In genomic region chr7:99224263-99224947, GRCh38 we compare ENCODE assay signal across 10 cellular contexts. TPM values are rescaled to one million over a fixed set of nuclear protein-coding genes. Genes with fewer than 3 reads are reported as not detected.
DNase-seq lines count a peak whose midpoint lies in the region; ATAC-seq and TF ChIP-seq lines count a peak whose summit lies in the region.
"Had no signal": no experiment of that assay in that cellular context is flagged by ENCODE, and none has a peak within 500 bp of the region (broad histone marks: within the 10 kb centered on the region; RNA-seq: fewer than 3 reads in every experiment).

No MANE protein-coding gene starts in this region.

- H3K4me1 Mint-ChIP-seq in endodermal cell: no peaks in the 10 kb centered on the region
- peaks cover 13% of the 10 kb centered on the region for H3K4me1 Mint-ChIP-seq in stimulated activated naive CD8-positive, alpha-beta T cell treated with anti-CD3 and anti-CD28 coated beads, Interleukin-15, amount 100 ng/mL, for 72 hours

- no peak for TF ChIP-seq CTCF in endodermal cell (conservative IDR thresholded peaks at IDR 0.05)

- WGBS in endodermal cell (ENCODE audit: insufficient coverage in 1 of 2, insufficient read length in 1 of 2), 2 experiments: 87 to 92% methylated on average over 13 to 15 of the region's 15 CpGs

- H3K27me3 Mint-ChIP-seq in endodermal cell (ENCODE audit: insufficient read depth): no peaks in the 10 kb centered on the region
- H3K27me3 Mint-ChIP-seq in stimulated activated naive CD8-positive, alpha-beta T cell treated with anti-CD3 and anti-CD28 coated beads, Interleukin-15, amount 100 ng/mL, for 72 hours: no peaks in the 10 kb centered on the region

- H3K36me3 Mint-ChIP-seq in endodermal cell (ENCODE audit: low read depth): no peaks in the 10 kb centered on the region

- H3K36me3 ChIP-seq in endodermal cell (ENCODE audit: control insufficient read depth, insufficient read depth, low read length): no peaks in the 10 kb centered on the region

- H3K4me1 ChIP-seq in endodermal cell (ENCODE audit: control insufficient read depth, insufficient read depth, low read length): no peaks in the 10 kb centered on the region

- no peaks in the 10 kb centered on the region for H3K27me3 ChIP-seq in endodermal cell (ENCODE audit: control insufficient read depth, insufficient read depth, low read length, poor library complexity, severe bottlenecking)

- peak overlapping the region; percentile 49 for H3K27ac Mint-ChIP-seq in endodermal cell
- peak overlapping the region in 1 of 2 donors; percentile 80 for H3K27ac Mint-ChIP-seq in stimulated activated naive CD8-positive, alpha-beta T cell treated with anti-CD3 and anti-CD28 coated beads, Interleukin-15, amount 100 ng/mL, for 72 hours

- no peak overlapping the region for H3K9ac ChIP-seq in endodermal cell (ENCODE audit: extremely low read depth, low read length, poor library complexity, severe bottlenecking)

- ATAC-seq in stimulated activated naive CD8-positive, alpha-beta T cell treated with anti-CD3 and anti-CD28 coated beads, Interleukin-15, amount 100 ng/mL, for 72 hours: peak; percentile 49
- ATAC-seq in HG03095 (IDR thresholded peaks at IDR 0.05; ENCODE audit: unreplicated experiment): no peak
- ATAC-seq in HG02885 (IDR thresholded peaks at IDR 0.05; ENCODE audit: poor library complexity, unreplicated experiment): no peak

- no peaks in the 10 kb centered on the region for H3K9me3 ChIP-seq in endodermal cell (ENCODE audit: control insufficient read depth, low read length)

- no peak overlapping the region for H3K4me3 Mint-ChIP-seq in endodermal cell
- no peak overlapping the region for H3K4me3 Mint-ChIP-seq in stimulated activated naive CD8-positive, alpha-beta T cell treated with anti-CD3 and anti-CD28 coated beads, Interleukin-15, amount 100 ng/mL, for 72 hours

- no peak overlapping the region for H3K4me3 ChIP-seq in endodermal cell (ENCODE audit: low read length)

- no peak overlapping the region for H3K27ac ChIP-seq in endodermal cell (ENCODE audit: low read depth, low read length)

- peak; percentile 8 for DNase-seq in activated T-cell treated with anti-CD3 and anti-CD28 coated beads for 48 hours (ENCODE audit: low read depth)
- no peak for DNase-seq in activated T-cell treated with anti-CD3 and anti-CD28 coated beads for 4 hours
- DNase-seq in NCI-H460 (ENCODE audit: extremely low read depth, low read depth): peak; percentile 31
- DNase-seq in endodermal cell: no peak
- DNase-seq in stimulated activated naive CD8-positive, alpha-beta T cell treated with anti-CD3 and anti-CD28 coated beads, Interleukin-15, amount 100 ng/mL, for 72 hours: no peak
- DNase-seq in NCI-H446 (lab: John Stamatoyannopoulos, UW): no peak
- DNase-seq: activated effector memory CD4-positive, alpha-beta T cell treated with anti-CD3 and anti-CD28 coated beads, Interleukin-2, amount 50 U/mL, for 16 hours; H7 had no signal

- H3K9me3 Mint-ChIP-seq in endodermal cell: no peaks in the 10 kb centered on the region
- no peaks in the 10 kb centered on the region for H3K9me3 Mint-ChIP-seq in stimulated activated naive CD8-positive, alpha-beta T cell treated with anti-CD3 and anti-CD28 coated beads, Interleukin-15, amount 100 ng/mL, for 72 hours

RNA-seq across cellular contexts. Expression of gene KPNA7, which starts 16.5 kb away (rescaled TPM):
- 0.07 TPM in 1 of 2 replicates, not detected in the other for total RNA-seq in NCI-H460 (2014; rRNA removed; shearing (Covaris generic))
- not detected in 2 replicates for polyA plus RNA-seq in NCI-H460 (2014; cell fraction: nucleus; rRNA removed)
- total RNA-seq in endodermal cell: not detected
- not detected for polyA plus RNA-seq in endodermal cell (2013, experiment 1 of 2)
- polyA plus RNA-seq in endodermal cell (2013, experiment 2 of 2): not detected
- total RNA-seq: H7 had no signal

RNA-seq across cellular contexts. Expression of gene MYH16, which starts 48.2 kb away (rescaled TPM):
- not detected in 2 replicates for total RNA-seq in NCI-H460 (2014; rRNA removed; shearing (Covaris generic))
- polyA plus RNA-seq in NCI-H460 (2014; cell fraction: nucleus; rRNA removed): not detected in 2 replicates
- not detected for total RNA-seq in endodermal cell
- polyA plus RNA-seq in endodermal cell (2013, experiment 1 of 2): not detected
- not detected for polyA plus RNA-seq in endodermal cell (2013, experiment 2 of 2)
- total RNA-seq: H7 had no signal

Comparison
In these comparisons a context has a peak if more than half of its experiments do, and no peak if none do; other contexts are left out.
1. DNase-seq: peak in activated T-cell treated with anti-CD3 and anti-CD28 coated beads for 48 hours (single experiment) and NCI-H460 (single experiment); none in activated T-cell treated with anti-CD3 and anti-CD28 coated beads for 4 hours (single experiment), endodermal cell (single experiment), stimulated activated naive CD8-positive, alpha-beta T cell treated with anti-CD3 and anti-CD28 coated beads, Interleukin-15, amount 100 ng/mL, for 72 hours (0 of 2) and NCI-H446 (0 of 2).